ENCODE assay signal across 15 cellular contexts in the genomic region with DNA sequence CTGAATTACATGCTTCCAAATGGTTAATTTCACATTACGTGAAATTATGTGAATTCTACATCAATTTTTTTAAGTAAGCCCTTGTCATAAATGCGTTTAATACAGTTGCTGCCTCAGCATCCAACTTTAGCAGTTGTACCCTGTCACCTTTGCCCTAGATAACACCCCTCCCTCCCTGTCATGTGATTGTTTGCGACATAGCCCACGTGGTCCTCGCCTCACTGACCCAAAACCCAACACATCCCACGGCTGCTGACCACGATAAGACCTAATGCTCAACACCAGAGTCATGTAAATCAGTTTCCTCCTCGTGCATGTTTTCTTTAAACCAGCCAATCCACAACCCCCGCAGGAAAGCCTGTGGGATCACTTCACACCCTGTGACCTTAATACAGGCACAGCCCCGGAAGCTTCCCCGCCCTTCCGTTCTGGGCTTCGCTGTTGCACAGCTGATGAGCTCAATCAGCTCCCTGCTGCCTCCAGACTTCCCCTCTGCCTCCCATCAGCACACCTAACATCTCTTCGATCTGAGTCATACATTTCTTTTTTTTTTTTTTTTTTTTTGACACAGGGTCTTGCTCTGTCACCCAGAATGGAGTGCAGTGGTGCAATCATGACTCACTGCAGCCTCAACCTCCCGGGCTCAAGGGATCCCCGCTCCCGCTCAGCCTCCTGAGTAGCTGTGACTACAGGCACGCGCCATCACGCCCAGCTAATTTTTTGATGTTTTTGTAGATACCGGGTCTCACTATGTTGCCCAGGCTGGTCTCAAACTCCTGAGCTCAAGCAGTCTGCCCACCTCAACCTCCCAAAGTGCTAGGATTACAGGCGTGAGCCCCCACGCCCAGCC. TPM values are rescaled to one million over a fixed set of nuclear protein-coding genes. Genes with fewer than 3 reads are reported as not detected.
DNase-seq lines count a peak whose midpoint lies in the region; ATAC-seq and TF ChIP-seq lines count a peak whose summit lies in the region.
"Not testable (repeated sequence)": the region's sequence is repeated elsewhere in the genome, so short reads cannot be mapped to it uniquely, and the experiment has no call there.
"Had no signal": no experiment of that assay in that cellular context is flagged by ENCODE, and none has a peak within 500 bp of the region (broad histone marks: within the 10 kb centered on the region; RNA-seq: fewer than 3 reads in every experiment).

No MANE protein-coding gene starts in this region.

- H3K4me1 Mint-ChIP-seq in activated CD8-positive, alpha-beta T cell treated with anti-CD3 and anti-CD28 coated beads for 36 hours (ENCODE audit: low read depth); naive B cell: not testable (repeated sequence)

- H3K27me3 Mint-ChIP-seq in activated CD8-positive, alpha-beta T cell treated with anti-CD3 and anti-CD28 coated beads for 36 hours; naive B cell: not testable (repeated sequence)

- H3K4me3 ChIP-seq in gastroesophageal sphincter, upper lobe of right lung: not testable (repeated sequence)

- CTCF ChIA-PET in activated CD8-positive, alpha-beta T cell treated with anti-CD3 and anti-CD28 coated beads for 36 hours (lab: Charles Lee): not testable (repeated sequence)

- not testable (repeated sequence) for TF ChIP-seq CTCF in activated CD8-positive, alpha-beta T cell treated with anti-CD3 and anti-CD28 coated beads for 36 hours (IDR thresholded peaks at IDR 0.05); gastroesophageal sphincter (IDR thresholded peaks at IDR 0.05); upper lobe of right lung (IDR thresholded peaks at IDR 0.05)

- H3K27ac ChIP-seq in gastroesophageal sphincter, upper lobe of right lung: not testable (repeated sequence)

- POLR2A ChIA-PET in activated CD8-positive, alpha-beta T cell treated with anti-CD3 and anti-CD28 coated beads for 36 hours (lab: Charles Lee): not testable (repeated sequence)

- not testable (repeated sequence) for H3K27me3 ChIP-seq in gastroesophageal sphincter, upper lobe of right lung

- intact Hi-C loops in activated CD8-positive, alpha-beta T cell treated with anti-CD3 and anti-CD28 coated beads for 36 hours (cut with micrococcal nuclease); upper lobe of right lung (cut with DNase I): not testable (repeated sequence)

- ATAC-seq in GM18502 (IDR thresholded peaks at IDR 0.05; ENCODE audit: poor library complexity, unreplicated experiment) (peak; percentile 60), GM21423 (IDR thresholded peaks at IDR 0.05; ENCODE audit: unreplicated experiment) (peak; percentile 92), HG02885 (IDR thresholded peaks at IDR 0.05; ENCODE audit: poor library complexity, unreplicated experiment) (peak; percentile 73), HG03442 (IDR thresholded peaks at IDR 0.05; ENCODE audit: unreplicated experiment) (peak; percentile 66), gastroesophageal sphincter (peak; percentile 84), naive B cell (ENCODE audit: low read depth in 2 of 2) (peak; percentile 92 to 93), upper lobe of right lung (peak; percentile 97)
- peak; percentile 97 for ATAC-seq in activated CD8-positive, alpha-beta T cell treated with anti-CD3 and anti-CD28 coated beads for 36 hours

- not testable (repeated sequence) for TF ChIP-seq EP300 in gastroesophageal sphincter (IDR thresholded peaks at IDR 0.05)

- H3K9me3 Mint-ChIP-seq in activated CD8-positive, alpha-beta T cell treated with anti-CD3 and anti-CD28 coated beads for 36 hours; naive B cell: not testable (repeated sequence)

- not testable (repeated sequence) for H3K9me3 ChIP-seq in gastroesophageal sphincter, upper lobe of right lung

- not testable (repeated sequence) for H3K36me3 ChIP-seq in gastroesophageal sphincter, upper lobe of right lung

- not testable (repeated sequence) for DNase-seq in activated CD8-positive, alpha-beta T cell treated with anti-CD3 and anti-CD28 coated beads for 36 hours; naive B cell; upper lobe of right lung

- no CpG with 5 or more reads among the region's 23 CpGs for WGBS in gastroesophageal sphincter (ENCODE audit: low coverage in 1 of 2), 2 donors

- not testable (repeated sequence) for H3K4me1 ChIP-seq in gastroesophageal sphincter, upper lobe of right lung

- not testable (repeated sequence) for H3K4me3 Mint-ChIP-seq in activated CD8-positive, alpha-beta T cell treated with anti-CD3 and anti-CD28 coated beads for 36 hours; naive B cell

- TF ChIP-seq POLR2A in gastroesophageal sphincter (IDR thresholded peaks at IDR 0.05): not testable (repeated sequence)

- H3K36me3 Mint-ChIP-seq in activated CD8-positive, alpha-beta T cell treated with anti-CD3 and anti-CD28 coated beads for 36 hours (ENCODE audit: low read depth); naive B cell: not testable (repeated sequence)

- not testable (repeated sequence) for H3K27ac Mint-ChIP-seq in activated CD8-positive, alpha-beta T cell treated with anti-CD3 and anti-CD28 coated beads for 36 hours; naive B cell

RNA-seq across cellular contexts. Expression of a gene that starts 10.2 kb away (rescaled TPM):
- not detected for total RNA-seq in activated CD8-positive, alpha-beta T cell treated with anti-CD3 and anti-CD28 coated beads for 36 hours
- total RNA-seq in gastroesophageal sphincter (not detected), upper lobe of right lung (not detected)
- not detected for polyA plus RNA-seq in naive B cell (ENCODE audit: low read depth in 6 of 6)
- total RNA-seq: activated CD4-positive, alpha-beta T cell treated with anti-CD3 and anti-CD28 coated beads, Interleukin-2, amount 10 ng/mL, durations not matched to agents 24 days and 14 days; dorsolateral prefrontal cortex; kidney epithelial cell; mesothelial cell of epicardium; spleen; vagina had no signal
- polyA plus RNA-seq: AG04450, spleen had no signal

RNA-seq across cellular contexts. Expression of a gene that starts 10.9 kb away (rescaled TPM):
- total RNA-seq in activated CD8-positive, alpha-beta T cell treated with anti-CD3 and anti-CD28 coated beads for 36 hours: 1 to 10 TPM in 1 of 2 experiments, under 1 TPM in 1; 0.67 to 1.0 TPM
- under 1 TPM in 2 of 4 donors, not detected in 2; 0.31 TPM for total RNA-seq in gastroesophageal sphincter
- polyA plus RNA-seq in naive B cell (ENCODE audit: low read depth in 6 of 6): under 1 TPM in 5 of 6 donors, not detected in 1; 0.27 to 0.57 (median 0.38) TPM
- not detected for total RNA-seq in upper lobe of right lung
- total RNA-seq: activated CD4-positive, alpha-beta T cell treated with anti-CD3 and anti-CD28 coated beads, Interleukin-2, amount 10 ng/mL, durations not matched to agents 24 days and 14 days; kidney epithelial cell; vagina had no signal
- polyA plus RNA-seq: AG04450 had no signal

RNA-seq across cellular contexts. Expression of a gene that starts 27.3 kb away (rescaled TPM):
- not detected for total RNA-seq in activated CD8-positive, alpha-beta T cell treated with anti-CD3 and anti-CD28 coated beads for 36 hours
- total RNA-seq in gastroesophageal sphincter: not detected
- polyA plus RNA-seq in naive B cell (ENCODE audit: low read depth in 6 of 6): under 1 TPM in 1 of 6 donors, not detected in 5; 0.13 TPM
- not detected for total RNA-seq in upper lobe of right lung
- total RNA-seq: activated CD4-positive, alpha-beta T cell treated with anti-CD3 and anti-CD28 coated beads, Interleukin-2, amount 10 ng/mL, durations not matched to agents 24 days and 14 days; dorsolateral prefrontal cortex; kidney epithelial cell; mesothelial cell of epicardium; spleen; vagina had no signal
- polyA plus RNA-seq: AG04450, spleen had no signal
